Comparison of ENCODE assay signal across 9 cellular contexts in the genomic region with DNA sequence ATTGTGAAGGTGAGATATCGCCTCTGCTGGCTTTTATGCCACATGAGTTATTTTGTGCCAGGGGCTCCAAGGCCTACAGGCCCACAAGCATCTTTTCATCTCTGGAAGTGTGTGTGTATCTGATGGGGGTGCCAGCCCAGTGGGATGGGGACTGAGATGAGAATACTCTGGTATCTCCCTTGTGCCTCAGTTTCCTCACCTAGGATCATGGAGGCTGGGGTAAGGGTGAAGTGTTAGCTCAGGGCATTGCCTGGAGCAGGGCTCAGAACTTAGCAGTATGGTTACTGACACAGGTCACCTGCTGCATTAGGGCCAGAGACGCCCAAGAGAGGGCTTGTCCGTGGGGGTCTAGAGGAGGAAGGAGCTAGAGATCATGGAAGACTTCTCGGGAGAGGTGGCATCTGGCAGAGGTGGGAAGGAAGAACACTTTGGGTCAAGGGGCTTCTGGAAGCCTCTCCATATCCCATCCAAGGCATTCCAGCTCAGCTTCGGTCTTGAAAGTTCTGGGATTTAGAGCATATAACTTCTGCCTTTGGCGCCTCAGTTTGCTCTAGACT. TPM values are rescaled to one million over a fixed set of nuclear protein-coding genes. Genes with fewer than 3 reads are reported as not detected.
DNase-seq lines count a peak whose midpoint lies in the region; ATAC-seq and TF ChIP-seq lines count a peak whose summit lies in the region.
"Had no signal": no experiment of that assay in that cellular context is flagged by ENCODE, and none has a peak within 500 bp of the region (broad histone marks: within the 10 kb centered on the region; RNA-seq: fewer than 3 reads in every experiment).

No MANE protein-coding gene starts in this region.

- ATAC-seq in stimulated activated naive CD8-positive, alpha-beta T cell treated with anti-CD3 and anti-CD28 coated beads, Interleukin-15, Interleukin-2, amounts not matched to agents 100 U/mL and 50 U/mL, for 24 hours, result no peak
- no peak for ATAC-seq in central memory CD8-positive, alpha-beta T cell (replicated peaks; ENCODE audit: extremely low read depth, poor library complexity, severe bottlenecking)
- ATAC-seq in natural killer cell (no peak), GM18907 (IDR thresholded peaks at IDR 0.05; ENCODE audit: unreplicated experiment) (no peak), HG03378 (IDR thresholded peaks at IDR 0.05; ENCODE audit: unreplicated experiment) (no peak), GM19324 (IDR thresholded peaks at IDR 0.05; ENCODE audit: low FRiP score, unreplicated experiment) (no peak)

- no peaks in the 10 kb centered on the region for H3K9me3 Mint-ChIP-seq in stimulated activated naive CD8-positive, alpha-beta T cell treated with anti-CD3 and anti-CD28 coated beads, Interleukin-15, Interleukin-2, amounts not matched to agents 100 ng/mL and 50 ng/mL, for 24 hours
- H3K9me3 Mint-ChIP-seq in central memory CD8-positive, alpha-beta T cell, result no peaks in the 10 kb centered on the region
- no peaks in the 10 kb centered on the region for H3K9me3 Mint-ChIP-seq in natural killer cell

- intact Hi-C loops in natural killer cell (cut with micrococcal nuclease), result no loop called here

- TF ChIP-seq CTCF in natural killer cell (IDR thresholded peaks at IDR 0.05), result no peak

- H3K4me1 Mint-ChIP-seq in stimulated activated naive CD8-positive, alpha-beta T cell treated with anti-CD3 and anti-CD28 coated beads, Interleukin-15, Interleukin-2, amounts not matched to agents 100 ng/mL and 50 ng/mL, for 24 hours (ENCODE audit: low read depth), result peaks cover 4% of the 10 kb centered on the region
- no peaks in the 10 kb centered on the region for H3K4me1 Mint-ChIP-seq in central memory CD8-positive, alpha-beta T cell
- no peaks in the 10 kb centered on the region for H3K4me1 Mint-ChIP-seq in natural killer cell

- H3K27me3 Mint-ChIP-seq in stimulated activated naive CD8-positive, alpha-beta T cell treated with anti-CD3 and anti-CD28 coated beads, Interleukin-15, Interleukin-2, amounts not matched to agents 100 ng/mL and 50 ng/mL, for 24 hours, result peaks cover 48% of the 10 kb centered on the region
- H3K27me3 Mint-ChIP-seq in central memory CD8-positive, alpha-beta T cell, result peaks cover 73% of the 10 kb centered on the region
- H3K27me3 Mint-ChIP-seq in natural killer cell (ENCODE audit: low read depth in 2 of 2), result peaks cover 40 to 55% of the 10 kb centered on the region in 2 donors

- no peaks in the 10 kb centered on the region for H3K36me3 Mint-ChIP-seq in stimulated activated naive CD8-positive, alpha-beta T cell treated with anti-CD3 and anti-CD28 coated beads, Interleukin-15, Interleukin-2, amounts not matched to agents 100 ng/mL and 50 ng/mL, for 24 hours (ENCODE audit: low read depth)
- no peaks in the 10 kb centered on the region for H3K36me3 Mint-ChIP-seq in central memory CD8-positive, alpha-beta T cell (ENCODE audit: insufficient read depth)
- H3K36me3 Mint-ChIP-seq in natural killer cell, result no peaks in the 10 kb centered on the region

- no peak overlapping the region for H3K27ac Mint-ChIP-seq in stimulated activated naive CD8-positive, alpha-beta T cell treated with anti-CD3 and anti-CD28 coated beads, Interleukin-15, Interleukin-2, amounts not matched to agents 100 ng/mL and 50 ng/mL, for 24 hours
- no peak overlapping the region for H3K27ac Mint-ChIP-seq in central memory CD8-positive, alpha-beta T cell (ENCODE audit: low read depth)
- H3K27ac Mint-ChIP-seq in natural killer cell, result no peak overlapping the region

- DNase-seq in stimulated activated naive CD8-positive, alpha-beta T cell treated with anti-CD3 and anti-CD28 coated beads, Interleukin-15, Interleukin-2, amounts not matched to agents 100 U/mL and 50 U/mL, for 24 hours, result no peak
- no peak for DNase-seq in central memory CD8-positive, alpha-beta T cell (ENCODE audit: low spot score in 2 of 2)
- no peak for DNase-seq in natural killer cell
- no peak for DNase-seq in stimulated activated CD4-positive, alpha-beta T cell treated with anti-CD3 and anti-CD28 coated beads, Interleukin-4, amount 100 ng/mL, for 1 hour
- DNase-seq: NCI-H1436 treated with DMSO at 0.1 percent for 48 hours had no signal

- peak overlapping the region; percentile 67 for H3K4me3 Mint-ChIP-seq in stimulated activated naive CD8-positive, alpha-beta T cell treated with anti-CD3 and anti-CD28 coated beads, Interleukin-15, Interleukin-2, amounts not matched to agents 100 ng/mL and 50 ng/mL, for 24 hours
- H3K4me3 Mint-ChIP-seq in central memory CD8-positive, alpha-beta T cell, result peak overlapping the region; percentile 71
- H3K4me3 Mint-ChIP-seq in natural killer cell, result peak overlapping the region; percentile 76

RNA-seq across cellular contexts. Expression of a gene that starts 0.8 kb away (rescaled TPM):
- total RNA-seq in natural killer cell, result under 1 TPM in 1 of 3 donors, not detected in 2; 0.25 TPM

RNA-seq across cellular contexts. Expression of a gene that starts 49.1 kb away (rescaled TPM):
- 100 to 1,000 TPM in 1 of 3 donors, 10 to 100 TPM in 2; 87.3 to 121 (median 93.8) TPM for total RNA-seq in natural killer cell
